8 cellular contexts compared by ENCODE assay signal in the genomic region with DNA sequence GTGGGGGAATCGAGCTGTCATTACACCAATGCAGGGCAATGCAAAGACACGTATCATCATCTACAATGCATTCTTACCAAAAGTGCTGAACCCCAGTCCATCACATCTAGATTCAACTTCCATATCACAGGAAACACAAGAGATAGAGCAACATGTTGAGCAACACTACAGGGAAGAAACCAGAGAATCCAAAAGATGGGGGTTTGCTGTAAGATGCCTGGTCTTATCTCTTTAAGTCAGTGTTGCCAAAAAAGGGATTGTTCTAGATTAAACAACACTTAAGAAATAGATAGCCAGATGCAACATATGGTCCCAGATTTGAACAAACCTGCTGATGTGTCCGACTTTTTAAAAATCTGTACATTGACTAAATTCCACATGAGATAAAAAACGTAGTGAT.
"Had no signal": no experiment of that assay in that cellular context is flagged by ENCODE, and none has a peak within 500 bp of the region (broad histone marks: within the 10 kb centered on the region; RNA-seq: fewer than 3 reads in every experiment).

No MANE protein-coding gene starts in this region.

- FAIRE-seq: H1, H54, HTR-8/SVneo had no signal

- H3K4me3 ChIP-seq: GM23338 had no signal

- H2AFZ ChIP-seq: GM23338 had no signal

- H3K4me2 ChIP-seq: GM23338 had no signal

- DNase-seq: H9, HCEC 1CT, IMR-90, KBM-7 had no signal
